In genomic region chr10:56567580-56567979, GRCh38 we compare ENCODE assay signal across 28 cellular contexts.
"Had no signal": no experiment of that assay in that cellular context is flagged by ENCODE, and none has a peak within 500 bp of the region (broad histone marks: within the 10 kb centered on the region; RNA-seq: fewer than 3 reads in every experiment).

No MANE protein-coding gene starts in this region.

- H3K4me1 Mint-ChIP-seq: endodermal cell, mesothelial cell of epicardium, naive B cell had no signal

- H3K4me1 ChIP-seq: colonic mucosa, esophagus squamous epithelium, gastrocnemius medialis, heart right ventricle, left lung, lower lobe of right lung had no signal

- H3K27ac ChIP-seq: colonic mucosa, epithelial cell of prostate, esophagus squamous epithelium, gastrocnemius medialis, heart right ventricle, left lung, lower lobe of right lung had no signal

- H3K9me3 ChIP-seq: colonic mucosa, gastrocnemius medialis, lower lobe of right lung had no signal

- H3K27ac Mint-ChIP-seq: dendritic cell treated with granulocyte-macrophage colony-stimulating factor and Interleukin-4, amounts not matched to agents 40 ng/mL and 50 ng/mL, for 4 days; effector memory CD8-positive, alpha-beta T cell; endodermal cell; mesothelial cell of epicardium; naive B cell had no signal

- H3K4me3 ChIP-seq: colonic mucosa, esophagus squamous epithelium, gastrocnemius medialis, heart right ventricle, left lung, lower lobe of right lung, mucosa of descending colon had no signal

- H3K27me3 ChIP-seq: colonic mucosa, esophagus squamous epithelium, gastrocnemius medialis, heart right ventricle, left lung had no signal

- ATAC-seq: effector memory CD8-positive, alpha-beta T cell; esophagus mucosa; gastrocnemius medialis; heart right ventricle; left cardiac atrium; left lung; left ventricle myocardium superior; lower lobe of right lung; mucosa of descending colon had no signal

- FAIRE-seq: endometrium, islet of Langerhans, keratinocyte had no signal

- DNase-seq: colonic mucosa; cortex of kidney; effector CD8-positive, alpha-beta T cell; effector memory CD8-positive, alpha-beta T cell; endodermal cell; erythroblast; esophagus squamous epithelium; foreskin fibroblast; foreskin melanocyte; gastrocnemius medialis; glutamatergic neuron; head of caudate nucleus; heart right ventricle; hippocampal formation; left cardiac atrium; left lung; left ventricle myocardium superior; lower lobe of right lung; mesenchymal stem cell; mucosa of descending colon; naive B cell had no signal

- H3K27me3 Mint-ChIP-seq: dendritic cell treated with granulocyte-macrophage colony-stimulating factor and Interleukin-4, amounts not matched to agents 40 ng/mL and 50 ng/mL, for 4 days; effector memory CD8-positive, alpha-beta T cell; naive B cell had no signal

- H3K36me3 ChIP-seq: colonic mucosa, esophagus squamous epithelium, gastrocnemius medialis, heart right ventricle, left lung, lower lobe of right lung had no signal

- H3K4me3 Mint-ChIP-seq: dendritic cell treated with granulocyte-macrophage colony-stimulating factor and Interleukin-4, amounts not matched to agents 40 ng/mL and 50 ng/mL, for 4 days; effector memory CD8-positive, alpha-beta T cell; endodermal cell; mesothelial cell of epicardium; naive B cell had no signal
